25 cellular contexts compared by ENCODE assay signal in the genomic region with DNA sequence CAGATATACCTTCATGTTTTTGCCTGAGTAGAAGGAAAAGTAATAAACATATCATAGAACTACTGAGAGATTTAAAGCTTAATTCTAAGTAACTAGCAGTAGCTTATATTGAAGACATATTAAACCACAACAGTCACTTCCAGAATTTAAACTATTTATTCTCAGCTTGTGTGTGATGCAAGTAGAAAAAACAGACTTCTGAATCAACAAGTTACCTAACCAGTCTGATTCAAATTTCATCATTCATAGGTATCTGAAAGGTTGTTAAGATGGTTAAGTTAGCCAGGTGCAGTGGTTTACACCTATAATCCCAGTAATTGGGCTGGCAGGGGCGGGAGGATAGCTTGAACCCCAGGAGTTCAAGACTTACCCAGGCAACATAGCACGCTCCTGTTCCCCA. TPM values are rescaled to one million over a fixed set of nuclear protein-coding genes. Genes with fewer than 3 reads are reported as not detected.
"Had no signal": no experiment of that assay in that cellular context is flagged by ENCODE, and none has a peak within 500 bp of the region (broad histone marks: within the 10 kb centered on the region; RNA-seq: fewer than 3 reads in every experiment).

No MANE protein-coding gene starts in this region.

- H3K36me3 ChIP-seq: brain microvascular endothelial cell had no signal

- DNase-seq: activated CD4-positive, alpha-beta T cell treated with anti-CD3 and anti-CD28 coated beads for 48 hours; activated CD4-positive, alpha-beta T cell treated with anti-CD3 and anti-CD28 coated beads, Interleukin-2, amount 50 U/mL, for 4 hours; activated CD4-positive, CD25-positive, alpha-beta regulatory T cell treated with anti-CD3 and anti-CD28 coated beads, Interleukin-2, amount 50 U/mL, for 72 hours; activated gamma-delta T cell; activated naive CD4-positive, alpha-beta T cell treated with anti-CD3 and anti-CD28 coated beads for 36 hours; activated T-cell treated with anti-CD3 and anti-CD28 coated beads, Interleukin-2, amount 50 U/mL, for 48 hours; amygdala; brain microvascular endothelial cell; caudate nucleus; Kasumi-1; KBM-7; NCI-H1048; NCI-H146; NCI-H187 treated with DMSO at 0.1 percent for 48 hours; NCI-H2171 treated with DMSO at 0.1 percent for 48 hours; NCI-H345; NCI-H510A; NCI-H526 treated with DMSO at 0.1 percent for 48 hours; NCI-H82; NK-92 treated with Interleukin-12 subunit alpha and Interleukin-12 subunit beta, amount 100 ng/mL, for 24 hours; OCI-M1; SIG-M5; T-helper 17 cell; T-helper 9 cell had no signal

- H3K27ac ChIP-seq: brain microvascular endothelial cell had no signal

- H3K27me3 ChIP-seq: brain microvascular endothelial cell had no signal

RNA-seq across cellular contexts. Expression of a gene that starts 41.9 kb away (rescaled TPM):
- total RNA-seq: activated naive CD4-positive, alpha-beta T cell treated with anti-CD3 and anti-CD28 coated beads for 36 hours; activated T-helper 17 cell treated with anti-CD3 and anti-CD28 coated beads, Interleukin-2, amount 50 U/mL, for 72 hours; T-helper 17 cell had no signal
